19 cellular contexts compared by ENCODE assay signal in genomic region chr5:148898413-148899075, GRCh38.
A peak's percentile ranks its signal among the peaks of the same experiment; 100 is the strongest.
DNase-seq lines count a peak whose midpoint lies in the region; ATAC-seq, FAIRE-seq and TF ChIP-seq lines count a peak whose summit lies in the region.
"Had no signal": no experiment of that assay in that cellular context is flagged by ENCODE, and none has a peak within 500 bp of the region (broad histone marks: within the 10 kb centered on the region; RNA-seq: fewer than 3 reads in every experiment).

No MANE protein-coding gene starts in this region.

- peak; percentile 64 for FAIRE-seq in bronchial epithelial cell (lab: Jason Lieb, UNC)
- FAIRE-seq in H54 (lab: Jason Lieb, UNC): no peak
- FAIRE-seq: A204.1, HTR-8/SVneo had no signal

- H3K9me3 ChIP-seq in HAP-1 (no peaks in the 10 kb centered on the region), psoas muscle (peaks cover 8% of the 10 kb centered on the region)

- WGBS in psoas muscle, 3 donors: 33 to 67% (median 47%) methylated on average over 2 of the region's 2 CpGs

- H3K4me1 ChIP-seq in HAP-1 (no peaks in the 10 kb centered on the region), psoas muscle (peaks cover 6% of the 10 kb centered on the region)

- intact Hi-C loops in psoas muscle (cut with DNase I): no loop called here

- no peak overlapping the region for H3K4me3 ChIP-seq in HAP-1
- no peak overlapping the region for H3K4me3 ChIP-seq in bronchial epithelial cell (ENCODE audit: low read depth, low read length)
- no peak overlapping the region for H3K4me3 ChIP-seq in psoas muscle

- H3K36me3 ChIP-seq in HAP-1 (replicated peaks) (no peaks in the 10 kb centered on the region), bronchial epithelial cell (ENCODE audit: control insufficient read depth, insufficient read depth, low read length) (no peaks in the 10 kb centered on the region), psoas muscle (ENCODE audit: insufficient read depth in 1 of 2, low read depth in 1 of 2) (no peaks in the 10 kb centered on the region)

- DNase-seq in EL: peak; percentile 37
- peak; percentile 20 to 39 for DNase-seq in HAP-1 (ENCODE audit: low spot score in 2 of 2)
- no peak for DNase-seq in bronchial epithelial cell (ENCODE audit: low read depth)
- DNase-seq in psoas muscle: no peak
- DNase-seq in OCI-M1 (lab: John Stamatoyannopoulos, UW): no peak
- no peak for DNase-seq in LoVo (ENCODE audit: low spot score)
- DNase-seq in activated effector memory CD4-positive, alpha-beta T cell treated with anti-CD3 and anti-CD28 coated beads, Interleukin-2, amount 50 U/mL, for 16 hours: no peak
- no peak for DNase-seq in H54 (ENCODE audit: insufficient read length, low spot score)
- DNase-seq: AML-193; CD4-positive, alpha-beta T cell; DMS153; DMS79; GF-D8; HFFc6; KBM-7 had no signal

- ATAC-seq in psoas muscle: peak; percentile 30 to 84 (median 64)
- ATAC-seq: HCT116 had no signal

- no peak overlapping the region for H3K27ac ChIP-seq in psoas muscle
- H3K27ac ChIP-seq: C4-2B had no signal

- in situ Hi-C loops in HAP-1 (cut with MboI; ENCODE audit: low sequenced_read_pairs): no loop called here

- no peak for TF ChIP-seq POLR2A in H54 (IDR thresholded peaks at IDR 0.05; ENCODE audit: low read depth, low read length)

- TF ChIP-seq CTCF in bronchial epithelial cell (IDR thresholded peaks at IDR 0.05; ENCODE audit: insufficient read depth, low read length, severe bottlenecking): no peak
- no peak for TF ChIP-seq CTCF in psoas muscle (IDR thresholded peaks at IDR 0.05)

- no peaks in the 10 kb centered on the region for H3K27me3 ChIP-seq in HAP-1 (ENCODE audit: low read depth)
- H3K27me3 ChIP-seq in bronchial epithelial cell (ENCODE audit: control insufficient read depth, insufficient read depth, low read length): no peaks in the 10 kb centered on the region
- no peaks in the 10 kb centered on the region for H3K27me3 ChIP-seq in psoas muscle (ENCODE audit: insufficient read depth in 3 of 3, low read length in 2 of 3)

Comparison
In these comparisons a context has a peak if more than half of its experiments do, and no peak if none do; other contexts are left out.
1. DNase-seq: peak in EL (single experiment) and HAP-1 (2 of 2); none in bronchial epithelial cell (single experiment), psoas muscle (0 of 2), OCI-M1 (single experiment), LoVo (single experiment), activated effector memory CD4-positive, alpha-beta T cell treated with anti-CD3 and anti-CD28 coated beads, Interleukin-2, amount 50 U/mL, for 16 hours (single experiment) and H54 (single experiment).